8 cellular contexts compared by ENCODE assay signal in genomic region chr17:75785016-75785769, GRCh38. TPM values are rescaled to one million over a fixed set of nuclear protein-coding genes. Genes with fewer than 3 reads are reported as not detected.
DNase-seq lines count a peak whose midpoint lies in the region; ATAC-seq and TF ChIP-seq lines count a peak whose summit lies in the region.

No MANE protein-coding gene starts in this region.

- peak overlapping the region; percentile 95 to 98 for H3K9ac ChIP-seq in liver (ENCODE audit: low read depth in 1 of 2, low read length in 2 of 2)

- H3K4me3 ChIP-seq in A673 (ENCODE audit: low read depth, low read length, poor library complexity, severe bottlenecking): peak overlapping the region; percentile 65
- peak overlapping the region; percentile 66 to 94 (median 74) for H3K4me3 ChIP-seq in liver (ENCODE audit: low read depth in 1 of 3, low read length in 3 of 3)

- H3K27ac ChIP-seq in A673 (ENCODE audit: low read depth, low read length, poor library complexity, severe bottlenecking) (peak overlapping the region; percentile 97), liver (ENCODE audit: low read depth in 1 of 2, low read length in 2 of 2) (peak overlapping the region; percentile 96 to 99)

- H3K4me1 ChIP-seq in A673 (ENCODE audit: insufficient read depth, low read length, poor library complexity, severe bottlenecking) (peaks cover 18% of the 10 kb centered on the region), liver (ENCODE audit: control insufficient read depth in 4 of 4, insufficient read depth in 4 of 4, low read length in 3 of 4) (peaks cover 2 to 24% (median 10%) of the 10 kb centered on the region in 4 donors)

- H3K36me3 Mint-ChIP-seq in WTC11: peaks cover 5% of the 10 kb centered on the region; the same call in 1 of the 2 replicates

- peak; percentile 10 to 27 for TF ChIP-seq RAD21 in liver (IDR thresholded peaks at IDR 0.05)

- WGBS in liver: 6% methylated on average over 42 of the region's 42 CpGs

- no peaks in the 10 kb centered on the region for H3K27me3 Mint-ChIP-seq in WTC11 (ENCODE audit: low read depth)

- CTCF ChIA-PET in A673 (lab: Charles Lee) (interaction anchor here (0.7 to 1.4 kb wide), 2 partner anchors 42 to 174 kb away, joined by 3 to 6 read pairs; no protein-coding TSS in a partner anchor), WTC11 (lab: Charles Lee) (interaction anchor here (1.0 to 2.3 kb wide), 6 partner anchors 21 to 260 kb away, joined by 3 to 20 read pairs (median 4); partner anchors contain the start of gene LLGL2)

- H3K9me3 Mint-ChIP-seq in WTC11: no peaks in the 10 kb centered on the region

- H3K9me3 ChIP-seq in A673 (ENCODE audit: low read depth, low read length, poor library complexity, severe bottlenecking) (no peaks in the 10 kb centered on the region), liver (ENCODE audit: control insufficient read depth in 4 of 4, low read length in 3 of 4) (no peaks in the 10 kb centered on the region)

- ATAC-seq in GM18505 (IDR thresholded peaks at IDR 0.05; ENCODE audit: unreplicated experiment) (peak; percentile 45), HG02981 (IDR thresholded peaks at IDR 0.05; ENCODE audit: unreplicated experiment) (peak; percentile 38), WTC11 (peak; percentile 47)

- DNase-seq in A673 (ENCODE audit: low spot score): peak; percentile 93
- peak; percentile 89 for DNase-seq in NCI-H2171 treated with DMSO at 0.1 percent for 48 hours (lab: John Stamatoyannopoulos, UW)
- peak; percentile 87 for DNase-seq in WTC11 (ENCODE audit: low spot score)
- DNase-seq in dedifferentiated amniotic fluid mesenchymal stem cell (ENCODE audit: extremely low spot score): peak; percentile 75
- DNase-seq in stimulated activated CD4-positive, alpha-beta T cell treated with anti-CD3 and anti-CD28 coated beads, Interleukin-2, amount 100 ng/mL, for 48 hours: peak; percentile 83 to 87

- peaks cover 31% of the 10 kb centered on the region for H3K4me1 Mint-ChIP-seq in WTC11

- H3K27ac Mint-ChIP-seq in WTC11: peak overlapping the region; percentile 100

- POLR2A ChIA-PET in A673 (lab: Charles Lee; ENCODE audit: low non-redundant PET) (no interaction called here), WTC11 (lab: Charles Lee) (interaction anchor here (0.7 to 2.2 kb wide), 9 partner anchors 9 to 70 kb away, joined by 3 to 13 read pairs (median 4); partner anchors contain the start of gene WBP2)

- H3K27me3 ChIP-seq in A673 (replicated peaks; ENCODE audit: insufficient read depth, low read depth, low read length, poor library complexity): no peaks in the 10 kb centered on the region
- H3K27me3 ChIP-seq in liver (ENCODE audit: control insufficient read depth in 4 of 4, insufficient read depth in 4 of 4, low read length in 3 of 4): no peaks in the 10 kb centered on the region

- intact Hi-C loops in A673 (cut with micrococcal nuclease; ENCODE audit: unreplicated experiment): no loop called here

- no peaks in the 10 kb centered on the region for H3K36me3 ChIP-seq in A673 (ENCODE audit: insufficient read depth, low read length, poor library complexity, severe bottlenecking)
- H3K36me3 ChIP-seq in liver (ENCODE audit: control insufficient read depth in 4 of 4, insufficient read depth in 3 of 4, low read depth in 1 of 4, low read length in 3 of 4): no peaks in the 10 kb centered on the region

- BruUV-seq in A673 (replicated peaks; lab: Mats Ljungman, UMichigan): no TSS peak

- H3K4me3 Mint-ChIP-seq in WTC11: peak overlapping the region; percentile 95

- TF ChIP-seq POLR2A in GM18505 (IDR thresholded peaks at IDR 0.05; ENCODE audit: borderline replicate concordance, extremely low read depth, insufficient read depth, insufficient read length): peak; percentile 94

- no peak for TF ChIP-seq CTCF in A673 (conservative IDR thresholded peaks at IDR 0.05; ENCODE audit: low read depth, low read length)
- TF ChIP-seq CTCF in WTC11 (IDR thresholded peaks at IDR 0.05): no peak
- no peak for TF ChIP-seq CTCF in liver (IDR thresholded peaks at IDR 0.05; ENCODE audit: low read depth, low read length, missing input control)

TF ChIP-seq in WTC11, 78 proteins besides CTCF, POLR2A, EP300 and RAD21 (continues in another document):
- TF ChIP-seq, protein P1, sequence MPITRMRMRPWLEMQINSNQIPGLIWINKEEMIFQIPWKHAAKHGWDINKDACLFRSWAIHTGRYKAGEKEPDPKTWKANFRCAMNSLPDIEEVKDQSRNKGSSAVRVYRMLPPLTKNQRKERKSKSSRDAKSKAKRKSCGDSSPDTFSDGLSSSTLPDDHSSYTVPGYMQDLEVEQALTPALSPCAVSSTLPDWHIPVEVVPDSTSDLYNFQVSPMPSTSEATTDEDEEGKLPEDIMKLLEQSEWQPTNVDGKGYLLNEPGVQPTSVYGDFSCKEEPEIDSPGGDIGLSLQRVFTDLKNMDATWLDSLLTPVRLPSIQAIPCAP (CRISPR knock-in tag; IDR thresholded peaks at IDR 0.05): no peak
- TF ChIP-seq KAT7 (CRISPR knock-in tag; IDR thresholded peaks at IDR 0.05; ENCODE audit: borderline replicate concordance): peak; percentile 27; the same call in 1 of the 2 replicates
- TF ChIP-seq TEAD4 (CRISPR knock-in tag; IDR thresholded peaks at IDR 0.05): no peak
- TF ChIP-seq, protein P2, sequence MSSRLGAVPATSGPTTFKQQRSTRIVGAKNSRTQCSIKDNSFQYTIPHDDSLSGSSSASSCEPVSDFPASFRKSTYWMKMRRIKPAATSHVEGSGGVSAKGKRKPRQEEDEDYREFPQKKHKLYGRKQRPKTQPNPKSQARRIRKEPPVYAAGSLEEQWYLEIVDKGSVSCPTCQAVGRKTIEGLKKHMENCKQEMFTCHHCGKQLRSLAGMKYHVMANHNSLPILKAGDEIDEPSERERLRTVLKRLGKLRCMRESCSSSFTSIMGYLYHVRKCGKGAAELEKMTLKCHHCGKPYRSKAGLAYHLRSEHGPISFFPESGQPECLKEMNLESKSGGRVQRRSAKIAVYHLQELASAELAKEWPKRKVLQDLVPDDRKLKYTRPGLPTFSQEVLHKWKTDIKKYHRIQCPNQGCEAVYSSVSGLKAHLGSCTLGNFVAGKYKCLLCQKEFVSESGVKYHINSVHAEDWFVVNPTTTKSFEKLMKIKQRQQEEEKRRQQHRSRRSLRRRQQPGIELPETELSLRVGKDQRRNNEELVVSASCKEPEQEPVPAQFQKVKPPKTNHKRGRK (CRISPR knock-in tag; IDR thresholded peaks at IDR 0.05; ENCODE audit: borderline replicate concordance): no peak
- TF ChIP-seq SOX15 (CRISPR knock-in tag; IDR thresholded peaks at IDR 0.05): no peak
- TF ChIP-seq ESRRA (CRISPR knock-in tag; IDR thresholded peaks at IDR 0.05; ENCODE audit: borderline replicate concordance): no peak
- TF ChIP-seq IRF2 (CRISPR knock-in tag; IDR thresholded peaks at IDR 0.05; ENCODE audit: borderline replicate concordance, low read depth): no peak
- TF ChIP-seq JUN (CRISPR knock-in tag; IDR thresholded peaks at IDR 0.05): no peak

TF ChIP-seq in liver, 16 proteins besides CTCF, POLR2A, EP300 and RAD21:
- TF ChIP-seq, protein P3, sequence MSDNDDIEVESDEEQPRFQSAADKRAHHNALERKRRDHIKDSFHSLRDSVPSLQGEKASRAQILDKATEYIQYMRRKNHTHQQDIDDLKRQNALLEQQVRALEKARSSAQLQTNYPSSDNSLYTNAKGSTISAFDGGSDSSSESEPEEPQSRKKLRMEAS (IDR thresholded peaks at IDR 0.05): peak; percentile 31
- TF ChIP-seq, protein P4, sequence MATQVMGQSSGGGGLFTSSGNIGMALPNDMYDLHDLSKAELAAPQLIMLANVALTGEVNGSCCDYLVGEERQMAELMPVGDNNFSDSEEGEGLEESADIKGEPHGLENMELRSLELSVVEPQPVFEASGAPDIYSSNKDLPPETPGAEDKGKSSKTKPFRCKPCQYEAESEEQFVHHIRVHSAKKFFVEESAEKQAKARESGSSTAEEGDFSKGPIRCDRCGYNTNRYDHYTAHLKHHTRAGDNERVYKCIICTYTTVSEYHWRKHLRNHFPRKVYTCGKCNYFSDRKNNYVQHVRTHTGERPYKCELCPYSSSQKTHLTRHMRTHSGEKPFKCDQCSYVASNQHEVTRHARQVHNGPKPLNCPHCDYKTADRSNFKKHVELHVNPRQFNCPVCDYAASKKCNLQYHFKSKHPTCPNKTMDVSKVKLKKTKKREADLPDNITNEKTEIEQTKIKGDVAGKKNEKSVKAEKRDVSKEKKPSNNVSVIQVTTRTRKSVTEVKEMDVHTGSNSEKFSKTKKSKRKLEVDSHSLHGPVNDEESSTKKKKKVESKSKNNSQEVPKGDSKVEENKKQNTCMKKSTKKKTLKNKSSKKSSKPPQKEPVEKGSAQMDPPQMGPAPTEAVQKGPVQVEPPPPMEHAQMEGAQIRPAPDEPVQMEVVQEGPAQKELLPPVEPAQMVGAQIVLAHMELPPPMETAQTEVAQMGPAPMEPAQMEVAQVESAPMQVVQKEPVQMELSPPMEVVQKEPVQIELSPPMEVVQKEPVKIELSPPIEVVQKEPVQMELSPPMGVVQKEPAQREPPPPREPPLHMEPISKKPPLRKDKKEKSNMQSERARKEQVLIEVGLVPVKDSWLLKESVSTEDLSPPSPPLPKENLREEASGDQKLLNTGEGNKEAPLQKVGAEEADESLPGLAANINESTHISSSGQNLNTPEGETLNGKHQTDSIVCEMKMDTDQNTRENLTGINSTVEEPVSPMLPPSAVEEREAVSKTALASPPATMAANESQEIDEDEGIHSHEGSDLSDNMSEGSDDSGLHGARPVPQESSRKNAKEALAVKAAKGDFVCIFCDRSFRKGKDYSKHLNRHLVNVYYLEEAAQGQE (IDR thresholded peaks at IDR 0.05): peak; percentile 76
- TF ChIP-seq JUND (IDR thresholded peaks at IDR 0.05) (peak; percentile 39 to 75), HNF4A (conservative IDR thresholded peaks at IDR 0.05) (peak in 1 of 2 donors; percentile 6), GABPA (IDR thresholded peaks at IDR 0.05 in 1 of 2, conservative IDR thresholded peaks at IDR 0.05 in 1 of 2) (no peak), FOXA2 (IDR thresholded peaks at IDR 0.05) (no peak)

RNA-seq across cellular contexts. Expression of gene UNK, which starts 0.6 kb away (rescaled TPM):
- total RNA-seq in A673 (2021) (53.2 and 60.0 TPM in 2 replicates), WTC11 (2021) (35.0 to 37.8 TPM (median 35.4 TPM) in 3 replicates), liver (10 to 100 TPM; 11.5 to 16.4 TPM)
- 1 to 10 TPM; 4.0 to 6.4 TPM for polyA plus RNA-seq in liver

RNA-seq across cellular contexts. Expression of gene GALK1, which starts 20.2 kb away (rescaled TPM):
- total RNA-seq in A673 (2021) (18.3 and 29.7 TPM in 2 replicates), WTC11 (2021) (42.2 to 49.9 TPM (median 49.4 TPM) in 3 replicates), liver (100 to 1,000 TPM in 1 of 2 donors, 10 to 100 TPM in 1; 80.3 to 111 TPM)
- 100 to 1,000 TPM in 1 of 2 donors, 10 to 100 TPM in 1; 59.0 to 230 TPM for polyA plus RNA-seq in liver

RNA-seq across cellular contexts. Expression of gene UNC13D, which starts 59.0 kb away (rescaled TPM):
- total RNA-seq in A673 (2021): 0.37 and 2.2 TPM in 2 replicates
- 12.1 to 13.8 TPM (median 13.1 TPM) in 3 replicates for total RNA-seq in WTC11 (2021)
- 10 to 100 TPM; 10.3 to 22.9 TPM for total RNA-seq in liver
- polyA plus RNA-seq in liver: 1 to 10 TPM; 2.1 to 4.9 TPM

Comparison
In these comparisons a context has a peak if more than half of its experiments do, and no peak if none do; other contexts are left out.
1. Peak in every context shown above with its lines: DNase-seq, ATAC-seq, H3K4me3 ChIP-seq and H3K27ac ChIP-seq.